In the genomic region with DNA sequence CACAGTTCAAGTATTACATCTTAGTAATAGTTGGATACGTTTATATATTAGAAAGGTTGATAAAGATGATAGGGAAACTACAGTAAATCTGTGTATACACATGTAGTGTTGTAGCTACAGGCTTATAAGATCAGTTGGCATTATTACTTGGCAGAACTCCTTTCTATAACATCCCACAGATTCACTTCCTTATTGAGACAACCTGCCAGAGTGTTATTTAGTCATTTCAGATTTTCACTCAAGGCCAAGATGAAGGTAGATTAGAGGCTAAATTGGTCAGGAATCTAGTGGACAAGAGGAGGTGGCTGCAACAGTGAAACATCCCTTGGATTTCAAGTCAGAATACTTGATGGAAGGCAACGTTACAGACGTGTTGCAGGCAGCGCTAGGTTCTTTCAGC, we compare ENCODE assay signal across 16 cellular contexts.
"Had no signal": no experiment of that assay in that cellular context is flagged by ENCODE, and none has a peak within 500 bp of the region (broad histone marks: within the 10 kb centered on the region; RNA-seq: fewer than 3 reads in every experiment).

No MANE protein-coding gene starts in this region.

- H3K4me3 ChIP-seq: esophagus squamous epithelium, lung had no signal

- ATAC-seq: activated naive CD4-positive, alpha-beta T cell treated with anti-CD3 and anti-CD28 coated beads, Interleukin-2, amount 50 U/mL, for 72 hours had no signal

- H3K27ac Mint-ChIP-seq: activated naive CD4-positive, alpha-beta T cell treated with anti-CD3 and anti-CD28 coated beads, Interleukin-2, amount 50 U/mL, for 72 hours; progenitor cell of endocrine pancreas had no signal

- H3K9me3 ChIP-seq: esophagus squamous epithelium had no signal

- DNase-seq: activated CD4-positive, alpha-beta T cell treated with anti-CD3 and anti-CD28 coated beads for 1 hour; activated CD4-positive, alpha-beta T cell treated with anti-CD3 and anti-CD28 coated beads, Interleukin-2, amount 50 U/mL, for 48 hours; activated gamma-delta T cell treated with Interleukin-2 at 50 U/mL for 16 hours; effector memory CD4-positive, alpha-beta T cell; esophagus squamous epithelium; occipital lobe; stimulated activated CD4-positive, alpha-beta T cell treated with anti-CD3 and anti-CD28 coated beads, Interleukin-12 subunit alpha, Interleukin-12 subunit beta, amount 100 ng/mL, for 4 hours; stimulated activated CD4-positive, alpha-beta T cell treated with anti-CD3 and anti-CD28 coated beads, Interleukin-1b, Interleukin-23, amount 100 ng/mL, for 48 hours; stimulated activated CD8-positive, alpha-beta memory T cell treated with anti-CD3 and anti-CD28 coated beads, Interleukin-4, amount 100 ng/mL, for 48 hours; stimulated activated naive CD4-positive, alpha-beta T cell; T-helper 2 cell; WERI-Rb-1 had no signal

- H3K27me3 Mint-ChIP-seq: progenitor cell of endocrine pancreas had no signal

- H3K36me3 ChIP-seq: esophagus squamous epithelium, WERI-Rb-1 had no signal

- H3K36me3 Mint-ChIP-seq: activated naive CD4-positive, alpha-beta T cell treated with anti-CD3 and anti-CD28 coated beads, Interleukin-2, amount 50 U/mL, for 72 hours; mesothelial cell of epicardium had no signal

- H3K27ac ChIP-seq: esophagus squamous epithelium, WERI-Rb-1 had no signal

- H3K4me3 Mint-ChIP-seq: mesothelial cell of epicardium had no signal

- H3K9me3 Mint-ChIP-seq: activated naive CD4-positive, alpha-beta T cell treated with anti-CD3 and anti-CD28 coated beads, Interleukin-2, amount 50 U/mL, for 72 hours; mesothelial cell of epicardium had no signal
